In genomic region chr10:33109788-33110469, GRCh38 we compare ENCODE assay signal across 1 cellular context.
TF ChIP-seq lines count a peak whose summit lies in the region.

No MANE protein-coding gene starts in this region.

TF ChIP-seq in H1, 55 proteins besides CTCF, POLR2A, EP300 and RAD21:
- TF ChIP-seq MAX (IDR thresholded peaks at IDR 0.05) (no peak), CTBP2 (IDR thresholded peaks at IDR 0.05; ENCODE audit: borderline replicate concordance, insufficient read depth, insufficient read length, low read length) (no peak), CBX5 (IDR thresholded peaks at IDR 0.05; ENCODE audit: low read depth, low read length) (no peak), EGR1 (IDR thresholded peaks at IDR 0.05; ENCODE audit: borderline replicate concordance, low read depth, low read length) (no peak), ASH2L (IDR thresholded peaks at IDR 0.05; ENCODE audit: low read length) (no peak), RXRA (IDR thresholded peaks at IDR 0.05; ENCODE audit: insufficient read depth, low read depth, low read length) (no peak), SIX5 (IDR thresholded peaks at IDR 0.05; ENCODE audit: low read depth, low read length) (no peak), KDM4A (IDR thresholded peaks at IDR 0.05; ENCODE audit: low read depth, low read length, severe bottlenecking) (no peak)
